ENCODE assay signal across 9 cellular contexts in genomic region chr1:16981269-16981849, GRCh38. TPM values are rescaled to one million over a fixed set of nuclear protein-coding genes. Genes with fewer than 3 reads are reported as not detected.
DNase-seq lines count a peak whose midpoint lies in the region; ATAC-seq and TF ChIP-seq lines count a peak whose summit lies in the region.
"Had no signal": no experiment of that assay in that cellular context is flagged by ENCODE, and none has a peak within 500 bp of the region (broad histone marks: within the 10 kb centered on the region; RNA-seq: fewer than 3 reads in every experiment).

No MANE protein-coding gene starts in this region.

- H3K36me3 ChIP-seq in gastroesophageal sphincter: peaks cover 0 to 17% of the 10 kb centered on the region in 2 donors
- peaks cover 3 to 10% (median 8%) of the 10 kb centered on the region in 3 donors for H3K36me3 ChIP-seq in tibial artery

- no peaks in the 10 kb centered on the region for H3K9me3 Mint-ChIP-seq in activated T-cell treated with anti-CD3 and anti-CD28 coated beads, Interleukin-2, amount 50 U/mL, for 4 hours
- no peaks in the 10 kb centered on the region for H3K9me3 Mint-ChIP-seq in activated T-helper 1 cell treated with anti-CD3 and anti-CD28 coated beads, Interleukin-12 subunit alpha, Interleukin-12 subunit beta, Interleukin-2, Interleukin-4 antibody, amounts not matched to agents 30 ng/mL and 10 ng/mL and 1 ng/mL, durations not matched to agents 14 hours and 24 hours and 36 hours

- intact Hi-C loops in activated T-helper 1 cell treated with anti-CD3 and anti-CD28 coated beads, Interleukin-12 subunit alpha, Interleukin-12 subunit beta, Interleukin-2, Interleukin-4 antibody, amounts not matched to agents 30 ng/mL and 10 ng/mL and 1 ng/mL, durations not matched to agents 14 hours and 24 hours and 36 hours (cut with micrococcal nuclease): no loop called here
- intact Hi-C loops in tibial artery (cut with DNase I; ENCODE audit: low total_unique reads): no loop called here

- peak overlapping the region; percentile 55 for H3K4me3 Mint-ChIP-seq in activated T-cell treated with anti-CD3 and anti-CD28 coated beads, Interleukin-2, amount 50 U/mL, for 4 hours
- peak overlapping the region; percentile 9 for H3K4me3 Mint-ChIP-seq in activated T-helper 1 cell treated with anti-CD3 and anti-CD28 coated beads, Interleukin-12 subunit alpha, Interleukin-12 subunit beta, Interleukin-2, Interleukin-4 antibody, amounts not matched to agents 30 ng/mL and 10 ng/mL and 1 ng/mL, durations not matched to agents 14 hours and 24 hours and 36 hours

- no peak for TF ChIP-seq EP300 in gastroesophageal sphincter (IDR thresholded peaks at IDR 0.05)

- H3K4me3 ChIP-seq in gastroesophageal sphincter (no peak overlapping the region), tibial artery (no peak overlapping the region)

- no peak for ATAC-seq in activated T-cell treated with anti-CD3 and anti-CD28 coated beads, Interleukin-2, amount 50 U/mL, for 4 hours
- ATAC-seq in gastroesophageal sphincter (no peak), HG03521 (IDR thresholded peaks at IDR 0.05; ENCODE audit: unreplicated experiment) (no peak)

- TF ChIP-seq CTCF in gastroesophageal sphincter (IDR thresholded peaks at IDR 0.05) (no peak), tibial artery (IDR thresholded peaks at IDR 0.05) (no peak)

- no peak overlapping the region for H3K27ac Mint-ChIP-seq in activated T-helper 1 cell treated with anti-CD3 and anti-CD28 coated beads, Interleukin-12 subunit alpha, Interleukin-12 subunit beta, Interleukin-2, Interleukin-4 antibody, amounts not matched to agents 30 ng/mL and 10 ng/mL and 1 ng/mL, durations not matched to agents 14 hours and 24 hours and 36 hours

- 81 to 89% methylated on average over 6 to 9 of the region's 10 CpGs for WGBS in gastroesophageal sphincter (ENCODE audit: low coverage in 1 of 2), 2 donors

- no peak for DNase-seq in activated T-cell treated with anti-CD3 and anti-CD28 coated beads, Interleukin-2, amount 50 U/mL, for 4 hours
- DNase-seq in activated T-cell treated with anti-CD3 and anti-CD28 coated beads for 4 hours (no peak), tibial artery (no peak), NCI-H2227 treated with DMSO at 0.1 percent for 48 hours (lab: John Stamatoyannopoulos, UW) (no peak), NCI-H446 treated with DMSO at 0.1 percent for 48 hours (lab: John Stamatoyannopoulos, UW) (no peak)
- no peak for DNase-seq in activated T-helper 1 cell treated with anti-CD3 and anti-CD28 coated beads, Interleukin-12 subunit alpha, Interleukin-12 subunit beta, Interleukin-2, Interleukin-4 antibody, amounts not matched to agents 30 ng/mL and 10 ng/mL and 1 ng/mL, durations not matched to agents 14 hours and 24 hours and 36 hours (ENCODE audit: low spot score)

- H3K4me1 Mint-ChIP-seq in activated T-cell treated with anti-CD3 and anti-CD28 coated beads, Interleukin-2, amount 50 U/mL, for 4 hours (ENCODE audit: low read depth): peaks cover 9% of the 10 kb centered on the region
- H3K4me1 Mint-ChIP-seq in activated T-helper 1 cell treated with anti-CD3 and anti-CD28 coated beads, Interleukin-12 subunit alpha, Interleukin-12 subunit beta, Interleukin-2, Interleukin-4 antibody, amounts not matched to agents 30 ng/mL and 10 ng/mL and 1 ng/mL, durations not matched to agents 14 hours and 24 hours and 36 hours (ENCODE audit: low read depth): no peaks in the 10 kb centered on the region

- peaks cover 6% of the 10 kb centered on the region for H3K36me3 Mint-ChIP-seq in activated T-cell treated with anti-CD3 and anti-CD28 coated beads, Interleukin-2, amount 50 U/mL, for 4 hours (ENCODE audit: insufficient read depth)
- H3K36me3 Mint-ChIP-seq in activated T-helper 1 cell treated with anti-CD3 and anti-CD28 coated beads, Interleukin-12 subunit alpha, Interleukin-12 subunit beta, Interleukin-2, Interleukin-4 antibody, amounts not matched to agents 30 ng/mL and 10 ng/mL and 1 ng/mL, durations not matched to agents 14 hours and 24 hours and 36 hours (ENCODE audit: low read depth): peaks cover 4% of the 10 kb centered on the region

- H3K27ac ChIP-seq in gastroesophageal sphincter (peak overlapping the region in 3 of 4 donors; percentile 73 to 77 (median 75)), tibial artery (peak overlapping the region; percentile 86 to 98)

- TF ChIP-seq POLR2A in gastroesophageal sphincter (IDR thresholded peaks at IDR 0.05): no peak

- H3K4me1 ChIP-seq in gastroesophageal sphincter: peaks cover 0 to 42% (median 0%) of the 10 kb centered on the region in 3 donors
- H3K4me1 ChIP-seq in tibial artery: peaks cover 0 to 41% (median 31%) of the 10 kb centered on the region in 4 donors

- H3K27me3 ChIP-seq in gastroesophageal sphincter (peaks cover 35% of the 10 kb centered on the region), tibial artery (no peaks in the 10 kb centered on the region)

- no peaks in the 10 kb centered on the region for H3K9me3 ChIP-seq in gastroesophageal sphincter
- no peaks in the 10 kb centered on the region for H3K9me3 ChIP-seq in tibial artery
- H3K9me3 ChIP-seq: BLaER1 treated with 17β-estradiol and CSF1 and Interleukin-3, amounts not matched to agents 10 nM and 100 nM had no signal

- peaks cover 29% of the 10 kb centered on the region for H3K27me3 Mint-ChIP-seq in activated T-cell treated with anti-CD3 and anti-CD28 coated beads, Interleukin-2, amount 50 U/mL, for 4 hours (ENCODE audit: low read depth)
- peaks cover 33% of the 10 kb centered on the region for H3K27me3 Mint-ChIP-seq in activated T-helper 1 cell treated with anti-CD3 and anti-CD28 coated beads, Interleukin-12 subunit alpha, Interleukin-12 subunit beta, Interleukin-2, Interleukin-4 antibody, amounts not matched to agents 30 ng/mL and 10 ng/mL and 1 ng/mL, durations not matched to agents 14 hours and 24 hours and 36 hours (ENCODE audit: insufficient read depth)

RNA-seq across cellular contexts. Expression of gene MFAP2, which starts 0.9 kb away (rescaled TPM):
- total RNA-seq in activated T-cell treated with anti-CD3 and anti-CD28 coated beads, Interleukin-2, amount 50 U/mL, for 4 hours: under 1 TPM in 1 of 3 donors, not detected in 2; 0.26 TPM
- total RNA-seq in activated T-helper 1 cell treated with anti-CD3 and anti-CD28 coated beads, Interleukin-12 subunit alpha, Interleukin-12 subunit beta, Interleukin-2, Interleukin-4 antibody, amounts not matched to agents 30 ng/mL and 10 ng/mL and 1 ng/mL, durations not matched to agents 14 hours and 24 hours and 36 hours: not detected in 2 replicates
- total RNA-seq in gastroesophageal sphincter: 10 to 100 TPM in 1 of 4 donors, 1 to 10 TPM in 3; 4.2 to 12.1 (median 7.2) TPM

RNA-seq across cellular contexts. Expression of gene ATP13A2, which starts 30.4 kb away (rescaled TPM):
- 10 to 100 TPM; 48.0 to 55.1 (median 48.3) TPM for total RNA-seq in activated T-cell treated with anti-CD3 and anti-CD28 coated beads, Interleukin-2, amount 50 U/mL, for 4 hours
- total RNA-seq in activated T-helper 1 cell treated with anti-CD3 and anti-CD28 coated beads, Interleukin-12 subunit alpha, Interleukin-12 subunit beta, Interleukin-2, Interleukin-4 antibody, amounts not matched to agents 30 ng/mL and 10 ng/mL and 1 ng/mL, durations not matched to agents 14 hours and 24 hours and 36 hours: 48.3 and 56.4 TPM in 2 replicates
- total RNA-seq in gastroesophageal sphincter: 10 to 100 TPM; 19.1 to 29.2 (median 20.1) TPM

RNA-seq across cellular contexts. Expression of gene CROCC, which starts 59.6 kb away (rescaled TPM):
- 10 to 100 TPM; 20.0 to 24.7 (median 20.3) TPM for total RNA-seq in activated T-cell treated with anti-CD3 and anti-CD28 coated beads, Interleukin-2, amount 50 U/mL, for 4 hours
- 22.1 and 22.6 TPM in 2 replicates for total RNA-seq in activated T-helper 1 cell treated with anti-CD3 and anti-CD28 coated beads, Interleukin-12 subunit alpha, Interleukin-12 subunit beta, Interleukin-2, Interleukin-4 antibody, amounts not matched to agents 30 ng/mL and 10 ng/mL and 1 ng/mL, durations not matched to agents 14 hours and 24 hours and 36 hours
- 10 to 100 TPM in 3 of 4 donors, 1 to 10 TPM in 1; 8.0 to 34.5 (median 30.0) TPM for total RNA-seq in gastroesophageal sphincter
